In genomic region chr3:148958681-148959080, GRCh38 we compare ENCODE assay signal across 2 cellular contexts.
TF ChIP-seq lines count a peak whose summit lies in the region.

No MANE protein-coding gene starts in this region.

TF ChIP-seq in HepG2, 621 proteins besides CTCF, POLR2A, EP300 and RAD21:
- TF ChIP-seq, protein P1, sequence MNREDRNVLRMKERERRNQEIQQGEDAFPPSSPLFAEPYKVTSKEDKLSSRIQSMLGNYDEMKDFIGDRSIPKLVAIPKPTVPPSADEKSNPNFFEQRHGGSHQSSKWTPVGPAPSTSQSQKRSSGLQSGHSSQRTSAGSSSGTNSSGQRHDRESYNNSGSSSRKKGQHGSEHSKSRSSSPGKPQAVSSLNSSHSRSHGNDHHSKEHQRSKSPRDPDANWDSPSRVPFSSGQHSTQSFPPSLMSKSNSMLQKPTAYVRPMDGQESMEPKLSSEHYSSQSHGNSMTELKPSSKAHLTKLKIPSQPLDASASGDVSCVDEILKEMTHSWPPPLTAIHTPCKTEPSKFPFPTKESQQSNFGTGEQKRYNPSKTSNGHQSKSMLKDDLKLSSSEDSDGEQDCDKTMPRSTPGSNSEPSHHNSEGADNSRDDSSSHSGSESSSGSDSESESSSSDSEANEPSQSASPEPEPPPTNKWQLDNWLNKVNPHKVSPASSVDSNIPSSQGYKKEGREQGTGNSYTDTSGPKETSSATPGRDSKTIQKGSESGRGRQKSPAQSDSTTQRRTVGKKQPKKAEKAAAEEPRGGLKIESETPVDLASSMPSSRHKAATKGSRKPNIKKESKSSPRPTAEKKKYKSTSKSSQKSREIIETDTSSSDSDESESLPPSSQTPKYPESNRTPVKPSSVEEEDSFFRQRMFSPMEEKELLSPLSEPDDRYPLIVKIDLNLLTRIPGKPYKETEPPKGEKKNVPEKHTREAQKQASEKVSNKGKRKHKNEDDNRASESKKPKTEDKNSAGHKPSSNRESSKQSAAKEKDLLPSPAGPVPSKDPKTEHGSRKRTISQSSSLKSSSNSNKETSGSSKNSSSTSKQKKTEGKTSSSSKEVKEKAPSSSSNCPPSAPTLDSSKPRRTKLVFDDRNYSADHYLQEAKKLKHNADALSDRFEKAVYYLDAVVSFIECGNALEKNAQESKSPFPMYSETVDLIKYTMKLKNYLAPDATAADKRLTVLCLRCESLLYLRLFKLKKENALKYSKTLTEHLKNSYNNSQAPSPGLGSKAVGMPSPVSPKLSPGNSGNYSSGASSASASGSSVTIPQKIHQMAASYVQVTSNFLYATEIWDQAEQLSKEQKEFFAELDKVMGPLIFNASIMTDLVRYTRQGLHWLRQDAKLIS (CRISPR knock-in tag; IDR thresholded peaks at IDR 0.05) = no peak
- 0 out of 2 replicates have a peak, but pooled peaks have one; percentile 12 for TF ChIP-seq FOXA3 (CRISPR knock-in tag; IDR thresholded peaks at IDR 0.05)

TF ChIP-seq in endothelial cell of umbilical vein, 7 proteins besides CTCF, POLR2A, EP300 and RAD21:
- TF ChIP-seq EZH2 (IDR thresholded peaks at IDR 0.05; ENCODE audit: borderline replicate concordance, low read depth, low read length, severe bottlenecking) = no peak
- TF ChIP-seq MAX (IDR thresholded peaks at IDR 0.05; ENCODE audit: insufficient read depth, insufficient read length) = no peak
- TF ChIP-seq FOS (IDR thresholded peaks at IDR 0.05; ENCODE audit: borderline replicate concordance, insufficient read depth, low read length) = no peak
- no peak for TF ChIP-seq MYC (IDR thresholded peaks at IDR 0.05; ENCODE audit: low read depth, low read length)
- no peak for TF ChIP-seq POLR2AphosphoS5 (IDR thresholded peaks at IDR 0.05; ENCODE audit: insufficient read depth, low read depth, low read length)
- TF ChIP-seq GATA2 (IDR thresholded peaks at IDR 0.05; ENCODE audit: insufficient read depth, insufficient read length, low read depth, low read length) = no peak
- no peak for TF ChIP-seq JUN (IDR thresholded peaks at IDR 0.05; ENCODE audit: borderline replicate concordance, insufficient read depth, insufficient read length, low read depth)
